Comparison of ENCODE assay signal across 9 cellular contexts in the genomic region with DNA sequence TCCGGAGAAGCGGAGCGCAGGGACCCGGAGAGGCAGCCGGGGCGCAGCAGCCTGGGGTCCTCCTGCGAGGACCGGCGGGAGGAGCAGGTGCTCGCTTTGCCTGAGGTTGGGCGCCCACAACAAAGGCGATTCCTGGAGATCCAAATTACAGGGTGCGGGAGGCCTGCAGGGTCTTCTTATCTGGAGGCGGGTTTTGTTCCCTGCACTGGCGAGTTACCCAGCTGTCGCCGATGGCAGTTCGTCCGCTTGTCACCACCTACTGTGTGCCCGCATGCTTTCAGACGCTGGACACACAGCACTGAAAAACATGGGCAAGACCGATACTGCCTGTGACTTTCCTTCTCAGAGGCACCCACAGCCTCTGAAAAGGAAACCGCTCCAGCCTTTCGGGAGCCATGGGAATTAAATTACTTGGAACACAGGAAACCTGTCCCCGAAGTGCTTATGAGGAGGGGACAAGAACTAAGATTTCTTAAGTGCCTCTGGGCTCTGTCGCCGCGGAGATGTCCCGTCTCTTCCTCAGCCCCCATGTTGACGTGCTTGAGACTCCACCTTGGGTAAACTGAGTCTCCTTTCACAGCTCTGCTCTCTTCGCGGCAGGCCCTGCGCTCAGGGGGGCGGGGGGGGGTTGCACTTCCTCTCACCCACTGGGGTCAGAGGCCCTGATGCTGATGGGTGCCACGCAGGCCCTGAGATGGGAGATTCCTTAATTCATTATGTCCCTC. TPM values are rescaled to one million over a fixed set of nuclear protein-coding genes. Genes with fewer than 3 reads are reported as not detected.
DNase-seq lines count a peak whose midpoint lies in the region; ATAC-seq and TF ChIP-seq lines count a peak whose summit lies in the region.
"Had no signal": no experiment of that assay in that cellular context is flagged by ENCODE, and none has a peak within 500 bp of the region (broad histone marks: within the 10 kb centered on the region; RNA-seq: fewer than 3 reads in every experiment).

No MANE protein-coding gene starts in this region.

- H3K36me3 ChIP-seq in spleen = peaks cover 0 to 3% (median 0%) of the 10 kb centered on the region in 6 donors

- no peak for TF ChIP-seq POLR2A in spleen (IDR thresholded peaks at IDR 0.05)

- no peaks in the 10 kb centered on the region for H3K36me3 Mint-ChIP-seq in activated CD4-positive, alpha-beta memory T cell treated with anti-CD3 and anti-CD28 coated beads for 36 hours

- H3K4me3 ChIP-seq in iPS-11a (ENCODE audit: low read depth, low read length) (peak overlapping the region; percentile 71), spleen (peak overlapping the region; percentile 72 to 96 (median 86))

- peaks cover 8 to 50% (median 25%) of the 10 kb centered on the region in 6 donors for H3K4me1 ChIP-seq in spleen

- no peak for ATAC-seq in GM18511 (IDR thresholded peaks at IDR 0.05; ENCODE audit: unreplicated experiment)
- no peak for ATAC-seq in GM21786 (IDR thresholded peaks at IDR 0.05; ENCODE audit: unreplicated experiment)

- peak; percentile 27 to 61 for DNase-seq in NCI-H526 (lab: John Stamatoyannopoulos, UW)
- no peak for DNase-seq in NCI-H526 treated with DMSO at 0.1 percent for 48 hours (lab: John Stamatoyannopoulos, UW)
- DNase-seq in activated CD4-positive, alpha-beta memory T cell treated with anti-CD3 and anti-CD28 coated beads for 36 hours = no peak
- DNase-seq in spleen = no peak
- no peak for DNase-seq in A172 (ENCODE audit: low spot score)

- no peak for TF ChIP-seq CTCF in spleen (IDR thresholded peaks at IDR 0.05 in 8 of 11, conservative IDR thresholded peaks at IDR 0.05 in 3 of 11)

- H3K4me1 Mint-ChIP-seq in activated CD4-positive, alpha-beta memory T cell treated with anti-CD3 and anti-CD28 coated beads for 36 hours (ENCODE audit: low read depth) = peaks cover 6% of the 10 kb centered on the region

- peak overlapping the region in 7 of 8 donors; percentile 4 to 83 (median 73) for H3K27ac ChIP-seq in spleen
- H3K27ac ChIP-seq: C4-2B had no signal

- 9 to 26% (median 16%) methylated on average over 22 to 35 of the region's 35 CpGs for WGBS in spleen, 5 donors

- no peaks in the 10 kb centered on the region for H3K9me3 ChIP-seq in spleen

- peaks cover 0 to 21% (median 14%) of the 10 kb centered on the region in 7 donors for H3K27me3 ChIP-seq in spleen (replicated peaks in 1 of 7)

- CTCF ChIA-PET in activated CD4-positive, alpha-beta memory T cell treated with anti-CD3 and anti-CD28 coated beads for 36 hours (lab: Charles Lee) = interaction anchor here (2.5 to 4.4 kb wide), 2 partner anchors 9 to 67 kb away, joined by 11 to 24 read pairs; partner anchors contain the start of gene MARK2

- no peak overlapping the region for H3K27ac Mint-ChIP-seq in activated CD4-positive, alpha-beta memory T cell treated with anti-CD3 and anti-CD28 coated beads for 36 hours

- H3K9me3 Mint-ChIP-seq in activated CD4-positive, alpha-beta memory T cell treated with anti-CD3 and anti-CD28 coated beads for 36 hours = no peaks in the 10 kb centered on the region

- H3K4me3 Mint-ChIP-seq in activated CD4-positive, alpha-beta memory T cell treated with anti-CD3 and anti-CD28 coated beads for 36 hours = peak overlapping the region; percentile 47

- POLR2A ChIA-PET in activated CD4-positive, alpha-beta memory T cell treated with anti-CD3 and anti-CD28 coated beads for 36 hours (lab: Charles Lee) = interaction anchor here (1.4 kb wide), 1 partner anchor 44 kb away, joined by 4 read pairs; no protein-coding TSS in a partner anchor

- intact Hi-C loops in activated CD4-positive, alpha-beta memory T cell treated with anti-CD3 and anti-CD28 coated beads for 36 hours (cut with micrococcal nuclease) = loop anchor here (5.0 to 10.0 kb wide), 4 partner anchors 42 to 377 kb away; partner anchors contain the start of gene SPINDOC
- intact Hi-C loops in spleen (cut with DNase I; ENCODE audit: low total_unique reads) = loop anchor here (5.0 kb wide), 1 partner anchor 382 kb away; no protein-coding TSS in a partner anchor

- H3K27me3 Mint-ChIP-seq in activated CD4-positive, alpha-beta memory T cell treated with anti-CD3 and anti-CD28 coated beads for 36 hours = peaks cover 10% of the 10 kb centered on the region

RNA-seq across cellular contexts. Expression of gene ZFTA, which starts 1.3 kb away (rescaled TPM):
- total RNA-seq in activated CD4-positive, alpha-beta memory T cell treated with anti-CD3 and anti-CD28 coated beads for 36 hours = 1 to 10 TPM; 1.3 to 1.5 TPM
- total RNA-seq in spleen = 10 to 100 TPM in 4 of 7 donors, 1 to 10 TPM in 3; 7.7 to 16.9 (median 10.3) TPM
- polyA plus RNA-seq in spleen = 1 to 10 TPM; 3.8 to 6.3 (median 4.5) TPM
- 6.2 and 8.5 TPM in 2 replicates for total RNA-seq in A172 (2014; rRNA removed; shearing (Covaris generic))

RNA-seq across cellular contexts. Expression of gene SPINDOC, which starts 43.4 kb away (rescaled TPM):
- 10 to 100 TPM; 27.9 to 29.3 TPM for total RNA-seq in activated CD4-positive, alpha-beta memory T cell treated with anti-CD3 and anti-CD28 coated beads for 36 hours
- total RNA-seq in spleen = 10 to 100 TPM in 6 of 7 donors, 1 to 10 TPM in 1; 10.0 to 16.8 (median 13.8) TPM
- 10 to 100 TPM in 1 of 3 donors, 1 to 10 TPM in 2; 5.1 to 12.9 (median 6.9) TPM for polyA plus RNA-seq in spleen
- 23.0 and 40.1 TPM in 2 replicates for total RNA-seq in A172 (2014; rRNA removed; shearing (Covaris generic))

Comparison
In these comparisons a context has a peak if more than half of its experiments do, and no peak if none do; other contexts are left out.
1. DNase-seq: peak in NCI-H526 (2 of 2); none in NCI-H526 treated with DMSO at 0.1 percent for 48 hours (single experiment), activated CD4-positive, alpha-beta memory T cell treated with anti-CD3 and anti-CD28 coated beads for 36 hours (single experiment), spleen (single experiment) and A172 (single experiment).